Comparison of ENCODE assay signal across 1 cellular context in the genomic region with DNA sequence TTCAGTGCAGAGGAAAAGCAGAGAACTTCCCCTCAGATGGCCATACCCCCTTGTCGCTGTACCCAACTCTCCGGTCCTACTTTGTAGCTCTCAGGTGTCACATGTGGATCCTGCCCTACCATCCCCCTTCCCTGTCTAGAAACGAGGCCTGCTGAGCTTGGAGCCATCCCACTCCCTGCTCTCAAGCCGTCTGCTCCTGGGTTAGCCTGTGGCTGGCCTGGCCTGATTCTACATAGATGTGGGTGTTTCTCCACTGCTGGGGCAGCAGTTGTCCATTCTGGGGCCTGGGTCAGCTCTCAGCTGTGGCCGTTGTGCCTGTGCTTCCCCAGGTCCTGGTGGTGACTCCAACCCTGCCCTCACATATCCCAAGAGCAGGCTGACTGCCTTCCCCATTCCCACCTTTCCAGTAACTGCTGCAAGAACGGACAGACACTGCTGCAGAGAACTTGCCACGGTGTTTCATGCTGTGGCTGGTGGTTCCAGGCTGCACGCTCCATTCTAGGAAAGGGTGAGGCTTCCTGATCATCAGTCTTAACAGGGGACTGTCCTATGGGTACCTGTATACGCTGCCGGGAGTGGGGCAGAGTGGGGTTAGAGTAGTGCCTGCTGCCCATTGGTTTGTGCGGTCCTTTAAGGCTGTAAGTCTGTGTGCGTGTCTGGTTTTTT.
TF ChIP-seq lines count a peak whose summit lies in the region.

No MANE protein-coding gene starts in this region.

TF ChIP-seq in K562, 482 proteins besides CTCF, POLR2A, EP300 and RAD21:
- TF ChIP-seq RAD51 (IDR thresholded peaks at IDR 0.05; ENCODE audit: borderline replicate concordance, low read depth): no peak
- TF ChIP-seq, protein P1, sequence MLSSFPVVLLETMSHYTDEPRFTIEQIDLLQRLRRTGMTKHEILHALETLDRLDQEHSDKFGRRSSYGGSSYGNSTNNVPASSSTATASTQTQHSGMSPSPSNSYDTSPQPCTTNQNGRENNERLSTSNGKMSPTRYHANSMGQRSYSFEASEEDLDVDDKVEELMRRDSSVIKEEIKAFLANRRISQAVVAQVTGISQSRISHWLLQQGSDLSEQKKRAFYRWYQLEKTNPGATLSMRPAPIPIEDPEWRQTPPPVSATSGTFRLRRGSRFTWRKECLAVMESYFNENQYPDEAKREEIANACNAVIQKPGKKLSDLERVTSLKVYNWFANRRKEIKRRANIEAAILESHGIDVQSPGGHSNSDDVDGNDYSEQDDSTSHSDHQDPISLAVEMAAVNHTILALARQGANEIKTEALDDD (IDR thresholded peaks at IDR 0.05): 0 out of 2 replicates have a peak, but pooled peaks have one; percentile 55
- TF ChIP-seq SMARCA4 (IDR thresholded peaks at IDR 0.05): no peak
- TF ChIP-seq RBFOX2 (IDR thresholded peaks at IDR 0.05; ENCODE audit: low read depth, low read length): peak; percentile 56; the same call in 1 of the 2 replicates
- TF ChIP-seq, protein P2, sequence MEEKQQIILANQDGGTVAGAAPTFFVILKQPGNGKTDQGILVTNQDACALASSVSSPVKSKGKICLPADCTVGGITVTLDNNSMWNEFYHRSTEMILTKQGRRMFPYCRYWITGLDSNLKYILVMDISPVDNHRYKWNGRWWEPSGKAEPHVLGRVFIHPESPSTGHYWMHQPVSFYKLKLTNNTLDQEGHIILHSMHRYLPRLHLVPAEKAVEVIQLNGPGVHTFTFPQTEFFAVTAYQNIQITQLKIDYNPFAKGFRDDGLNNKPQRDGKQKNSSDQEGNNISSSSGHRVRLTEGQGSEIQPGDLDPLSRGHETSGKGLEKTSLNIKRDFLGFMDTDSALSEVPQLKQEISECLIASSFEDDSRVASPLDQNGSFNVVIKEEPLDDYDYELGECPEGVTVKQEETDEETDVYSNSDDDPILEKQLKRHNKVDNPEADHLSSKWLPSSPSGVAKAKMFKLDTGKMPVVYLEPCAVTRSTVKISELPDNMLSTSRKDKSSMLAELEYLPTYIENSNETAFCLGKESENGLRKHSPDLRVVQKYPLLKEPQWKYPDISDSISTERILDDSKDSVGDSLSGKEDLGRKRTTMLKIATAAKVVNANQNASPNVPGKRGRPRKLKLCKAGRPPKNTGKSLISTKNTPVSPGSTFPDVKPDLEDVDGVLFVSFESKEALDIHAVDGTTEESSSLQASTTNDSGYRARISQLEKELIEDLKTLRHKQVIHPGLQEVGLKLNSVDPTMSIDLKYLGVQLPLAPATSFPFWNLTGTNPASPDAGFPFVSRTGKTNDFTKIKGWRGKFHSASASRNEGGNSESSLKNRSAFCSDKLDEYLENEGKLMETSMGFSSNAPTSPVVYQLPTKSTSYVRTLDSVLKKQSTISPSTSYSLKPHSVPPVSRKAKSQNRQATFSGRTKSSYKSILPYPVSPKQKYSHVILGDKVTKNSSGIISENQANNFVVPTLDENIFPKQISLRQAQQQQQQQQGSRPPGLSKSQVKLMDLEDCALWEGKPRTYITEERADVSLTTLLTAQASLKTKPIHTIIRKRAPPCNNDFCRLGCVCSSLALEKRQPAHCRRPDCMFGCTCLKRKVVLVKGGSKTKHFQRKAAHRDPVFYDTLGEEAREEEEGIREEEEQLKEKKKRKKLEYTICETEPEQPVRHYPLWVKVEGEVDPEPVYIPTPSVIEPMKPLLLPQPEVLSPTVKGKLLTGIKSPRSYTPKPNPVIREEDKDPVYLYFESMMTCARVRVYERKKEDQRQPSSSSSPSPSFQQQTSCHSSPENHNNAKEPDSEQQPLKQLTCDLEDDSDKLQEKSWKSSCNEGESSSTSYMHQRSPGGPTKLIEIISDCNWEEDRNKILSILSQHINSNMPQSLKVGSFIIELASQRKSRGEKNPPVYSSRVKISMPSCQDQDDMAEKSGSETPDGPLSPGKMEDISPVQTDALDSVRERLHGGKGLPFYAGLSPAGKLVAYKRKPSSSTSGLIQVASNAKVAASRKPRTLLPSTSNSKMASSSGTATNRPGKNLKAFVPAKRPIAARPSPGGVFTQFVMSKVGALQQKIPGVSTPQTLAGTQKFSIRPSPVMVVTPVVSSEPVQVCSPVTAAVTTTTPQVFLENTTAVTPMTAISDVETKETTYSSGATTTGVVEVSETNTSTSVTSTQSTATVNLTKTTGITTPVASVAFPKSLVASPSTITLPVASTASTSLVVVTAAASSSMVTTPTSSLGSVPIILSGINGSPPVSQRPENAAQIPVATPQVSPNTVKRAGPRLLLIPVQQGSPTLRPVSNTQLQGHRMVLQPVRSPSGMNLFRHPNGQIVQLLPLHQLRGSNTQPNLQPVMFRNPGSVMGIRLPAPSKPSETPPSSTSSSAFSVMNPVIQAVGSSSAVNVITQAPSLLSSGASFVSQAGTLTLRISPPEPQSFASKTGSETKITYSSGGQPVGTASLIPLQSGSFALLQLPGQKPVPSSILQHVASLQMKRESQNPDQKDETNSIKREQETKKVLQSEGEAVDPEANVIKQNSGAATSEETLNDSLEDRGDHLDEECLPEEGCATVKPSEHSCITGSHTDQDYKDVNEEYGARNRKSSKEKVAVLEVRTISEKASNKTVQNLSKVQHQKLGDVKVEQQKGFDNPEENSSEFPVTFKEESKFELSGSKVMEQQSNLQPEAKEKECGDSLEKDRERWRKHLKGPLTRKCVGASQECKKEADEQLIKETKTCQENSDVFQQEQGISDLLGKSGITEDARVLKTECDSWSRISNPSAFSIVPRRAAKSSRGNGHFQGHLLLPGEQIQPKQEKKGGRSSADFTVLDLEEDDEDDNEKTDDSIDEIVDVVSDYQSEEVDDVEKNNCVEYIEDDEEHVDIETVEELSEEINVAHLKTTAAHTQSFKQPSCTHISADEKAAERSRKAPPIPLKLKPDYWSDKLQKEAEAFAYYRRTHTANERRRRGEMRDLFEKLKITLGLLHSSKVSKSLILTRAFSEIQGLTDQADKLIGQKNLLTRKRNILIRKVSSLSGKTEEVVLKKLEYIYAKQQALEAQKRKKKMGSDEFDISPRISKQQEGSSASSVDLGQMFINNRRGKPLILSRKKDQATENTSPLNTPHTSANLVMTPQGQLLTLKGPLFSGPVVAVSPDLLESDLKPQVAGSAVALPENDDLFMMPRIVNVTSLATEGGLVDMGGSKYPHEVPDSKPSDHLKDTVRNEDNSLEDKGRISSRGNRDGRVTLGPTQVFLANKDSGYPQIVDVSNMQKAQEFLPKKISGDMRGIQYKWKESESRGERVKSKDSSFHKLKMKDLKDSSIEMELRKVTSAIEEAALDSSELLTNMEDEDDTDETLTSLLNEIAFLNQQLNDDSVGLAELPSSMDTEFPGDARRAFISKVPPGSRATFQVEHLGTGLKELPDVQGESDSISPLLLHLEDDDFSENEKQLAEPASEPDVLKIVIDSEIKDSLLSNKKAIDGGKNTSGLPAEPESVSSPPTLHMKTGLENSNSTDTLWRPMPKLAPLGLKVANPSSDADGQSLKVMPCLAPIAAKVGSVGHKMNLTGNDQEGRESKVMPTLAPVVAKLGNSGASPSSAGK (IDR thresholded peaks at IDR 0.05): peak; percentile 58
- 0 out of 2 replicates have a peak, but pooled peaks have one; percentile 34 for TF ChIP-seq MECOM (CRISPR knock-in tag; IDR thresholded peaks at IDR 0.05)
- TF ChIP-seq SOX6 (IDR thresholded peaks at IDR 0.05): no peak
- TF ChIP-seq FIP1L1 (IDR thresholded peaks at IDR 0.05; ENCODE audit: low read depth, low read length, poor library complexity, severe bottlenecking): no peak
- TF ChIP-seq, protein P3, sequence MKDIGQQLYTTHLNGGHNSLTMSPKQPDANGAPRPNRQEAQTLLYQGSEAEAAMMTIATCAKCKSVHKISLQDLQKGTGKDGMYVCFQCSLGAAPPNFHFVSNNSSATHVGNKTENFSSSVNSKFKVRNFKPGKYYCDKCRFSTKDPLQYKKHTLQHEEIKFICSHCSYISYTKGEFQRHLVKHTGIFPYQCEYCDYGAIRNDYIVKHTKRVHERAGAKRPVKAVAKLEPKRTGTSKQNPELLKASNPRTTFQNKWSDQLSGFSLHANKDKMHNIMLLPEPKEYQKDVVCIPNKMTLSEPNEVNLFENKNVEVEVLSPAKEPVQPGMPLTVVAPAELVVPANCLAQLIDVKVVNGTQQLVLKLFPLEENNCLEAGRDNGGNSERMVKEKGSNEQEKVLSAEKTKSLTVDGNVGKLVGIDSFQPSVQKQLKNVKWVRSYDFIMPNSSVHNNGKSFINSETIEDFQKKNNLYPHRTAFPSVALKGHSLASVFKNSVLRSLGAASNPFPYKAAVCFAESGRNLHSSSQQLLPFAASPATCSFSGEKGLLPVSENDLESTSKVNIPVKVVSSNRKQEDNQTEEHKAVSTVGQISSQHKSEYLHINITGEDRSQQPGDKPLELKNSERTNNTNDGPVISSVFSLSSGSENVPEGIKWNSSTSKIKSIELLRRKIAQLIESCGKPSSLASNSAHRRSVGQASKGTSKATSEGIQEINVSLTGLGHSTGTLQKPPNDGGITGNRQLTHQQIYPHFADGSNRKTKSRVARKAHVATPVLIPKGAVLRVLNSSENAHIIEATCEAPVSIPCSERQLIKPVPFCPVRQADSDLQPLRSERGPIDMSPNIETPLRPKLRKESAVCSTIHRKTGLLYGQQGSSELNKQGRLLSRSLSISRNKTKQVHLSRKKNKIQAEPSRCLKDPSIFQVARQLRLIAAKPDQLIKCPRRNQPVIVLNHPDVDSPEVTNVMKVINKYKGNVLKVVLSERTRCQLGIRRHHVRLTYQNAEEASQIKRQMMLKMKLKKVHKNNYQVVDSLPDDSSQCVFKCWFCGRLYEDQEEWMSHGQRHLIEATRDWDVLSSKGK (CRISPR knock-in tag; IDR thresholded peaks at IDR 0.05): no peak
- peak; percentile 28; the same call in 1 of the 2 replicates for TF ChIP-seq ZFX (CRISPR knock-in tag; IDR thresholded peaks at IDR 0.05)
- 0 out of 2 replicates have a peak, but pooled peaks have one; percentile 25 for TF ChIP-seq SMAD4 (CRISPR knock-in tag; conservative IDR thresholded peaks at IDR 0.05)
- TF ChIP-seq, protein P4, sequence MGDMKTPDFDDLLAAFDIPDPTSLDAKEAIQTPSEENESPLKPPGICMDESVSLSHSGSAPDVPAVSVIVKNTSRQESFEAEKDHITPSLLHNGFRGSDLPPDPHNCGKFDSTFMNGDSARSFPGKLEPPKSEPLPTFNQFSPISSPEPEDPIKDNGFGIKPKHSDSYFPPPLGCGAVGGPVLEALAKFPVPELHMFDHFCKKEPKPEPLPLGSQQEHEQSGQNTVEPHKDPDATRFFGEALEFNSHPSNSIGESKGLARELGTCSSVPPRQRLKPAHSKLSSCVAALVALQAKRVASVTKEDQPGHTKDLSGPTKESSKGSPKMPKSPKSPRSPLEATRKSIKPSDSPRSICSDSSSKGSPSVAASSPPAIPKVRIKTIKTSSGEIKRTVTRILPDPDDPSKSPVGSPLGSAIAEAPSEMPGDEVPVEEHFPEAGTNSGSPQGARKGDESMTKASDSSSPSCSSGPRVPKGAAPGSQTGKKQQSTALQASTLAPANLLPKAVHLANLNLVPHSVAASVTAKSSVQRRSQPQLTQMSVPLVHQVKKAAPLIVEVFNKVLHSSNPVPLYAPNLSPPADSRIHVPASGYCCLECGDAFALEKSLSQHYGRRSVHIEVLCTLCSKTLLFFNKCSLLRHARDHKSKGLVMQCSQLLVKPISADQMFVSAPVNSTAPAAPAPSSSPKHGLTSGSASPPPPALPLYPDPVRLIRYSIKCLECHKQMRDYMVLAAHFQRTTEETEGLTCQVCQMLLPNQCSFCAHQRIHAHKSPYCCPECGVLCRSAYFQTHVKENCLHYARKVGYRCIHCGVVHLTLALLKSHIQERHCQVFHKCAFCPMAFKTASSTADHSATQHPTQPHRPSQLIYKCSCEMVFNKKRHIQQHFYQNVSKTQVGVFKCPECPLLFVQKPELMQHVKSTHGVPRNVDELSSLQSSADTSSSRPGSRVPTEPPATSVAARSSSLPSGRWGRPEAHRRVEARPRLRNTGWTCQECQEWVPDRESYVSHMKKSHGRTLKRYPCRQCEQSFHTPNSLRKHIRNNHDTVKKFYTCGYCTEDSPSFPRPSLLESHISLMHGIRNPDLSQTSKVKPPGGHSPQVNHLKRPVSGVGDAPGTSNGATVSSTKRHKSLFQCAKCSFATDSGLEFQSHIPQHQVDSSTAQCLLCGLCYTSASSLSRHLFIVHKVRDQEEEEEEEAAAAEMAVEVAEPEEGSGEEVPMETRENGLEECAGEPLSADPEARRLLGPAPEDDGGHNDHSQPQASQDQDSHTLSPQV (IDR thresholded peaks at IDR 0.05): peak; percentile 14; the same call in 1 of the 2 replicates
- no peak for TF ChIP-seq FOXM1 (IDR thresholded peaks at IDR 0.05; ENCODE audit: low read depth)
- TF ChIP-seq FOXM1 (CRISPR knock-in tag; IDR thresholded peaks at IDR 0.05; ENCODE audit: low read depth): no peak
- peak; percentile 60; the same call in 1 of the 2 replicates for TF ChIP-seq L3MBTL2 (IDR thresholded peaks at IDR 0.05)
- TF ChIP-seq MYC (IDR thresholded peaks at IDR 0.05; ENCODE audit: low read depth, low read length): peak; percentile 8; the same call in 1 of the 2 replicates
- TF ChIP-seq MYC (CRISPR knock-in tag; IDR thresholded peaks at IDR 0.05; ENCODE audit: borderline replicate concordance, low read depth): no peak
- TF ChIP-seq, protein P5, sequence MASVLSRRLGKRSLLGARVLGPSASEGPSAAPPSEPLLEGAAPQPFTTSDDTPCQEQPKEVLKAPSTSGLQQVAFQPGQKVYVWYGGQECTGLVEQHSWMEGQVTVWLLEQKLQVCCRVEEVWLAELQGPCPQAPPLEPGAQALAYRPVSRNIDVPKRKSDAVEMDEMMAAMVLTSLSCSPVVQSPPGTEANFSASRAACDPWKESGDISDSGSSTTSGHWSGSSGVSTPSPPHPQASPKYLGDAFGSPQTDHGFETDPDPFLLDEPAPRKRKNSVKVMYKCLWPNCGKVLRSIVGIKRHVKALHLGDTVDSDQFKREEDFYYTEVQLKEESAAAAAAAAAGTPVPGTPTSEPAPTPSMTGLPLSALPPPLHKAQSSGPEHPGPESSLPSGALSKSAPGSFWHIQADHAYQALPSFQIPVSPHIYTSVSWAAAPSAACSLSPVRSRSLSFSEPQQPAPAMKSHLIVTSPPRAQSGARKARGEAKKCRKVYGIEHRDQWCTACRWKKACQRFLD (CRISPR knock-in tag; IDR thresholded peaks at IDR 0.05): peak; percentile 21; the same call in 1 of the 2 replicates
- TF ChIP-seq ETV5 (CRISPR knock-in tag; IDR thresholded peaks at IDR 0.05; ENCODE audit: low read depth): peak; percentile 17; the same call in 1 of the 2 replicates
